Comparison of ENCODE assay signal across 1 cellular context in genomic region chr12:64655141-64655540, GRCh38.
TF ChIP-seq lines count a peak whose summit lies in the region.

No MANE protein-coding gene starts in this region.

TF ChIP-seq in HepG2, 621 proteins besides CTCF, POLR2A, EP300 and RAD21 (continued from another document):
- TF ChIP-seq CREB1 (IDR thresholded peaks at IDR 0.05) (no peak), CREB1 (CRISPR knock-in tag; IDR thresholded peaks at IDR 0.05) (peak; percentile 26; the same call in 1 of the 2 replicates), SNAPC2 (CRISPR knock-in tag; IDR thresholded peaks at IDR 0.05) (no peak), CEBPB (IDR thresholded peaks at IDR 0.05; ENCODE audit: borderline replicate concordance, low read depth, low read length) (peak; percentile 97), TEF (CRISPR knock-in tag; IDR thresholded peaks at IDR 0.05) (peak; percentile 57; the same call in 1 of the 2 replicates), FOXP1 (IDR thresholded peaks at IDR 0.05) (no peak), FOXP1 (CRISPR knock-in tag; IDR thresholded peaks at IDR 0.05) (peak; percentile 53; the same call in 1 of the 2 replicates), FOXA1 (IDR thresholded peaks at IDR 0.05) (no peak), FOXA1 (CRISPR knock-in tag; IDR thresholded peaks at IDR 0.05) (0 out of 2 replicates have a peak, but pooled peaks have one; percentile 10), ARNTL (CRISPR knock-in tag; IDR thresholded peaks at IDR 0.05) (no peak), DDIT3 (CRISPR knock-in tag; IDR thresholded peaks at IDR 0.05) (no peak), ZNF770 (CRISPR knock-in tag; IDR thresholded peaks at IDR 0.05) (peak; percentile 21; the same call in 1 of the 2 replicates), ZNF230 (CRISPR knock-in tag; IDR thresholded peaks at IDR 0.05) (no peak), MTA1 (CRISPR knock-in tag; IDR thresholded peaks at IDR 0.05; ENCODE audit: borderline replicate concordance) (no peak), NCOA5 (CRISPR knock-in tag; IDR thresholded peaks at IDR 0.05) (no peak), RXRA (CRISPR knock-in tag; IDR thresholded peaks at IDR 0.05) (no peak), CEBPG (CRISPR knock-in tag; IDR thresholded peaks at IDR 0.05) (peak; percentile 93), GATAD2A (CRISPR knock-in tag; IDR thresholded peaks at IDR 0.05) (peak; percentile 87), FOXA3 (CRISPR knock-in tag; IDR thresholded peaks at IDR 0.05) (peak; percentile 67; the same call in 1 of the 2 replicates)
- TF ChIP-seq, protein P1, sequence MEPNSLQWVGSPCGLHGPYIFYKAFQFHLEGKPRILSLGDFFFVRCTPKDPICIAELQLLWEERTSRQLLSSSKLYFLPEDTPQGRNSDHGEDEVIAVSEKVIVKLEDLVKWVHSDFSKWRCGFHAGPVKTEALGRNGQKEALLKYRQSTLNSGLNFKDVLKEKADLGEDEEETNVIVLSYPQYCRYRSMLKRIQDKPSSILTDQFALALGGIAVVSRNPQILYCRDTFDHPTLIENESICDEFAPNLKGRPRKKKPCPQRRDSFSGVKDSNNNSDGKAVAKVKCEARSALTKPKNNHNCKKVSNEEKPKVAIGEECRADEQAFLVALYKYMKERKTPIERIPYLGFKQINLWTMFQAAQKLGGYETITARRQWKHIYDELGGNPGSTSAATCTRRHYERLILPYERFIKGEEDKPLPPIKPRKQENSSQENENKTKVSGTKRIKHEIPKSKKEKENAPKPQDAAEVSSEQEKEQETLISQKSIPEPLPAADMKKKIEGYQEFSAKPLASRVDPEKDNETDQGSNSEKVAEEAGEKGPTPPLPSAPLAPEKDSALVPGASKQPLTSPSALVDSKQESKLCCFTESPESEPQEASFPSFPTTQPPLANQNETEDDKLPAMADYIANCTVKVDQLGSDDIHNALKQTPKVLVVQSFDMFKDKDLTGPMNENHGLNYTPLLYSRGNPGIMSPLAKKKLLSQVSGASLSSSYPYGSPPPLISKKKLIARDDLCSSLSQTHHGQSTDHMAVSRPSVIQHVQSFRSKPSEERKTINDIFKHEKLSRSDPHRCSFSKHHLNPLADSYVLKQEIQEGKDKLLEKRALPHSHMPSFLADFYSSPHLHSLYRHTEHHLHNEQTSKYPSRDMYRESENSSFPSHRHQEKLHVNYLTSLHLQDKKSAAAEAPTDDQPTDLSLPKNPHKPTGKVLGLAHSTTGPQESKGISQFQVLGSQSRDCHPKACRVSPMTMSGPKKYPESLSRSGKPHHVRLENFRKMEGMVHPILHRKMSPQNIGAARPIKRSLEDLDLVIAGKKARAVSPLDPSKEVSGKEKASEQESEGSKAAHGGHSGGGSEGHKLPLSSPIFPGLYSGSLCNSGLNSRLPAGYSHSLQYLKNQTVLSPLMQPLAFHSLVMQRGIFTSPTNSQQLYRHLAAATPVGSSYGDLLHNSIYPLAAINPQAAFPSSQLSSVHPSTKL (CRISPR knock-in tag; IDR thresholded peaks at IDR 0.05): peak; percentile 79
